In genomic region chr10:19935106-19935505, GRCh38 we compare ENCODE assay signal across 20 cellular contexts.
"Had no signal": no experiment of that assay in that cellular context is flagged by ENCODE, and none has a peak within 500 bp of the region (broad histone marks: within the 10 kb centered on the region; RNA-seq: fewer than 3 reads in every experiment).

No MANE protein-coding gene starts in this region.

- DNase-seq: esophagus squamous epithelium; foreskin fibroblast; glutamatergic neuron; islet precursor cell; mammary epithelial cell; mucosa of descending colon; natural killer cell; nucleus accumbens; ovary; sigmoid colon; stimulated activated CD4-positive, alpha-beta T cell treated with anti-CD3 and anti-CD28 coated beads, Interleukin-2, amount 100 ng/mL, for 24 hours; stimulated activated CD4-positive, alpha-beta T cell treated with anti-CD3 and anti-CD28 coated beads, Interleukin-4, amount 100 ng/mL, for 4 hours; stimulated activated naive B cell treated with anti-CD40 and anti-IgM and Interleukin-4, amounts not matched to agents 10 μg/mL and 1 μg/mL and 100 μg/mL, for 72 hours; stimulated activated naive CD8-positive, alpha-beta T cell treated with anti-CD3 and anti-CD28 coated beads, Interleukin-15, amount 100 ng/mL, for 72 hours; testis had no signal

- H3K4me3 Mint-ChIP-seq: natural killer cell; neural crest cell; stimulated activated naive B cell treated with anti-CD40 and anti-IgM and Interleukin-4, amounts not matched to agents 10 μg/mL and 1 μg/mL and 100 μg/mL, for 72 hours; stimulated activated naive CD8-positive, alpha-beta T cell treated with anti-CD3 and anti-CD28 coated beads, Interleukin-15, amount 100 ng/mL, for 72 hours had no signal

- H3K4me1 Mint-ChIP-seq: stimulated activated naive B cell treated with anti-CD40 and anti-IgM and Interleukin-4, amounts not matched to agents 10 μg/mL and 1 μg/mL and 100 μg/mL, for 72 hours; stimulated activated naive CD8-positive, alpha-beta T cell treated with anti-CD3 and anti-CD28 coated beads, Interleukin-15, amount 100 ng/mL, for 72 hours had no signal

- H3K4me3 ChIP-seq: esophagus squamous epithelium, gastroesophageal sphincter, mucosa of descending colon, ovary, right atrium auricular region, sigmoid colon, skin epidermis, testis, tibial nerve had no signal

- H3K27ac Mint-ChIP-seq: natural killer cell; stimulated activated naive B cell treated with anti-CD40 and anti-IgM and Interleukin-4, amounts not matched to agents 10 μg/mL and 1 μg/mL and 100 μg/mL, for 72 hours had no signal

- H3K36me3 Mint-ChIP-seq: natural killer cell; stimulated activated naive B cell treated with anti-CD40 and anti-IgM and Interleukin-4, amounts not matched to agents 10 μg/mL and 1 μg/mL and 100 μg/mL, for 72 hours had no signal

- H3K9me3 ChIP-seq: esophagus squamous epithelium, gastroesophageal sphincter, mucosa of descending colon, ovary, right atrium auricular region, sigmoid colon, testis, tibial nerve had no signal

- H3K9me3 Mint-ChIP-seq: natural killer cell had no signal

- H3K27me3 Mint-ChIP-seq: stimulated activated naive B cell treated with anti-CD40 and anti-IgM and Interleukin-4, amounts not matched to agents 10 μg/mL and 1 μg/mL and 100 μg/mL, for 72 hours; stimulated activated naive CD8-positive, alpha-beta T cell treated with anti-CD3 and anti-CD28 coated beads, Interleukin-15, amount 100 ng/mL, for 72 hours had no signal

- H3K27ac ChIP-seq: esophagus squamous epithelium, gastroesophageal sphincter, ovary, right atrium auricular region, sigmoid colon, skin epidermis, testis, tibial nerve had no signal

- H3K4me1 ChIP-seq: testis had no signal

- H3K36me3 ChIP-seq: esophagus squamous epithelium, gastroesophageal sphincter, ovary, right atrium auricular region, sigmoid colon, tibial nerve had no signal

- H3K27me3 ChIP-seq: esophagus squamous epithelium, gastroesophageal sphincter, ovary, right atrium auricular region, sigmoid colon, testis, tibial nerve had no signal
